In genomic region chr2:54629390-54629789, GRCh38 we compare ENCODE assay signal across 1 cellular context.
TF ChIP-seq lines count a peak whose summit lies in the region.

No MANE protein-coding gene starts in this region.

TF ChIP-seq in HepG2, 621 proteins besides CTCF, POLR2A, EP300 and RAD21 (continued from another document and continues in another):
- no peak for TF ChIP-seq ZNF318 (CRISPR knock-in tag; IDR thresholded peaks at IDR 0.05)
- TF ChIP-seq, protein P1, sequence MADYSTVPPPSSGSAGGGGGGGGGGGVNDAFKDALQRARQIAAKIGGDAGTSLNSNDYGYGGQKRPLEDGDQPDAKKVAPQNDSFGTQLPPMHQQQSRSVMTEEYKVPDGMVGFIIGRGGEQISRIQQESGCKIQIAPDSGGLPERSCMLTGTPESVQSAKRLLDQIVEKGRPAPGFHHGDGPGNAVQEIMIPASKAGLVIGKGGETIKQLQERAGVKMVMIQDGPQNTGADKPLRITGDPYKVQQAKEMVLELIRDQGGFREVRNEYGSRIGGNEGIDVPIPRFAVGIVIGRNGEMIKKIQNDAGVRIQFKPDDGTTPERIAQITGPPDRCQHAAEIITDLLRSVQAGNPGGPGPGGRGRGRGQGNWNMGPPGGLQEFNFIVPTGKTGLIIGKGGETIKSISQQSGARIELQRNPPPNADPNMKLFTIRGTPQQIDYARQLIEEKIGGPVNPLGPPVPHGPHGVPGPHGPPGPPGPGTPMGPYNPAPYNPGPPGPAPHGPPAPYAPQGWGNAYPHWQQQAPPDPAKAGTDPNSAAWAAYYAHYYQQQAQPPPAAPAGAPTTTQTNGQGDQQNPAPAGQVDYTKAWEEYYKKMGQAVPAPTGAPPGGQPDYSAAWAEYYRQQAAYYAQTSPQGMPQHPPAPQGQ (CRISPR knock-in tag; IDR thresholded peaks at IDR 0.05; ENCODE audit: borderline replicate concordance): no peak
- TF ChIP-seq ZSCAN20 (CRISPR knock-in tag; IDR thresholded peaks at IDR 0.05; ENCODE audit: borderline replicate concordance): no peak
- no peak for TF ChIP-seq MIER2 (CRISPR knock-in tag; IDR thresholded peaks at IDR 0.05)
- TF ChIP-seq ZNF891 (CRISPR knock-in tag; IDR thresholded peaks at IDR 0.05): no peak
- TF ChIP-seq, protein P2, sequence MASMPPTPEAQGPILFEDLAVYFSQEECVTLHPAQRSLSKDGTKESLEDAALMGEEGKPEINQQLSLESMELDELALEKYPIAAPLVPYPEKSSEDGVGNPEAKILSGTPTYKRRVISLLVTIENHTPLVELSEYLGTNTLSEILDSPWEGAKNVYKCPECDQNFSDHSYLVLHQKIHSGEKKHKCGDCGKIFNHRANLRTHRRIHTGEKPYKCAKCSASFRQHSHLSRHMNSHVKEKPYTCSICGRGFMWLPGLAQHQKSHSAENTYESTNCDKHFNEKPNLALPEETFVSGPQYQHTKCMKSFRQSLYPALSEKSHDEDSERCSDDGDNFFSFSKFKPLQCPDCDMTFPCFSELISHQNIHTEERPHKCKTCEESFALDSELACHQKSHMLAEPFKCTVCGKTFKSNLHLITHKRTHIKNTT (CRISPR knock-in tag; IDR thresholded peaks at IDR 0.05): no peak
- TF ChIP-seq, protein P3, sequence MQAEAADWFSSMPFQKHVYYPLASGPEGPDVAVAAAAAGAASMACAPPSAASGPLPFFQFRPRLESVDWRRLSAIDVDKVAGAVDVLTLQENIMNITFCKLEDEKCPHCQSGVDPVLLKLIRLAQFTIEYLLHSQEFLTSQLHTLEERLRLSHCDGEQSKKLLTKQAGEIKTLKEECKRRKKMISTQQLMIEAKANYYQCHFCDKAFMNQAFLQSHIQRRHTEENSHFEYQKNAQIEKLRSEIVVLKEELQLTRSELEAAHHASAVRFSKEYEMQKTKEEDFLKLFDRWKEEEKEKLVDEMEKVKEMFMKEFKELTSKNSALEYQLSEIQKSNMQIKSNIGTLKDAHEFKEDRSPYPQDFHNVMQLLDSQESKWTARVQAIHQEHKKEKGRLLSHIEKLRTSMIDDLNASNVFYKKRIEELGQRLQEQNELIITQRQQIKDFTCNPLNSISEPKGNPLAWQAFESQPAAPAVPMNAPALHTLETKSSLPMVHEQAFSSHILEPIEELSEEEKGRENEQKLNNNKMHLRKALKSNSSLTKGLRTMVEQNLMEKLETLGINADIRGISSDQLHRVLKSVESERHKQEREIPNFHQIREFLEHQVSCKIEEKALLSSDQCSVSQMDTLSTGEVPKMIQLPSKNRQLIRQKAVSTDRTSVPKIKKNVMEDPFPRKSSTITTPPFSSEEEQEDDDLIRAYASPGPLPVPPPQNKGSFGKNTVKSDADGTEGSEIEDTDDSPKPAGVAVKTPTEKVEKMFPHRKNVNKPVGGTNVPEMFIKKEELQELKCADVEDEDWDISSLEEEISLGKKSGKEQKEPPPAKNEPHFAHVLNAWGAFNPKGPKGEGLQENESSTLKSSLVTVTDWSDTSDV (CRISPR knock-in tag; IDR thresholded peaks at IDR 0.05): 0 out of 2 replicates have a peak, but pooled peaks have one; percentile 14
- no peak for TF ChIP-seq JARID2 (CRISPR knock-in tag; IDR thresholded peaks at IDR 0.05; ENCODE audit: insufficient replicate concordance)
- no peak for TF ChIP-seq ZSCAN31 (CRISPR knock-in tag; IDR thresholded peaks at IDR 0.05; ENCODE audit: low read depth)
- TF ChIP-seq, protein P4, sequence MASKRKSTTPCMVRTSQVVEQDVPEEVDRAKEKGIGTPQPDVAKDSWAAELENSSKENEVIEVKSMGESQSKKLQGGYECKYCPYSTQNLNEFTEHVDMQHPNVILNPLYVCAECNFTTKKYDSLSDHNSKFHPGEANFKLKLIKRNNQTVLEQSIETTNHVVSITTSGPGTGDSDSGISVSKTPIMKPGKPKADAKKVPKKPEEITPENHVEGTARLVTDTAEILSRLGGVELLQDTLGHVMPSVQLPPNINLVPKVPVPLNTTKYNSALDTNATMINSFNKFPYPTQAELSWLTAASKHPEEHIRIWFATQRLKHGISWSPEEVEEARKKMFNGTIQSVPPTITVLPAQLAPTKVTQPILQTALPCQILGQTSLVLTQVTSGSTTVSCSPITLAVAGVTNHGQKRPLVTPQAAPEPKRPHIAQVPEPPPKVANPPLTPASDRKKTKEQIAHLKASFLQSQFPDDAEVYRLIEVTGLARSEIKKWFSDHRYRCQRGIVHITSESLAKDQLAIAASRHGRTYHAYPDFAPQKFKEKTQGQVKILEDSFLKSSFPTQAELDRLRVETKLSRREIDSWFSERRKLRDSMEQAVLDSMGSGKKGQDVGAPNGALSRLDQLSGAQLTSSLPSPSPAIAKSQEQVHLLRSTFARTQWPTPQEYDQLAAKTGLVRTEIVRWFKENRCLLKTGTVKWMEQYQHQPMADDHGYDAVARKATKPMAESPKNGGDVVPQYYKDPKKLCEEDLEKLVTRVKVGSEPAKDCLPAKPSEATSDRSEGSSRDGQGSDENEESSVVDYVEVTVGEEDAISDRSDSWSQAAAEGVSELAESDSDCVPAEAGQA (IDR thresholded peaks at IDR 0.05; ENCODE audit: low read depth): no peak
- TF ChIP-seq, protein P4 (CRISPR knock-in tag; IDR thresholded peaks at IDR 0.05; ENCODE audit: borderline replicate concordance): no peak
- TF ChIP-seq HES4 (CRISPR knock-in tag; IDR thresholded peaks at IDR 0.05; ENCODE audit: borderline replicate concordance): no peak
- 0 out of 2 replicates have a peak, but pooled peaks have one; percentile 55 for TF ChIP-seq ZC3H13 (CRISPR knock-in tag; IDR thresholded peaks at IDR 0.05)
- 0 out of 2 replicates have a peak, but pooled peaks have one; percentile 23 for TF ChIP-seq ZNF296 (CRISPR knock-in tag; conservative IDR thresholded peaks at IDR 0.05)
- no peak for TF ChIP-seq HNF1A (IDR thresholded peaks at IDR 0.05; ENCODE audit: low read depth)
- no peak for TF ChIP-seq HNF1A (CRISPR knock-in tag; IDR thresholded peaks at IDR 0.05; ENCODE audit: borderline replicate concordance)
- no peak for TF ChIP-seq ZNF740 (CRISPR knock-in tag; IDR thresholded peaks at IDR 0.05)
- no peak for TF ChIP-seq YEATS4 (CRISPR knock-in tag; IDR thresholded peaks at IDR 0.05; ENCODE audit: borderline replicate concordance)
- TF ChIP-seq TBL1XR1 (IDR thresholded peaks at IDR 0.05; ENCODE audit: borderline replicate concordance, low read length, partially characterized antibody): no peak
- peak; percentile 93 for TF ChIP-seq AGO2 (optimal IDR thresholded peaks at IDR 0.05; ENCODE audit: low read depth, low read length)
- no peak for TF ChIP-seq ZBTB26 (CRISPR knock-in tag; IDR thresholded peaks at IDR 0.05; ENCODE audit: borderline replicate concordance)
- TF ChIP-seq NFATC3 (CRISPR knock-in tag; IDR thresholded peaks at IDR 0.05): no peak
